Comparison of ENCODE assay signal across 8 cellular contexts in the genomic region with DNA sequence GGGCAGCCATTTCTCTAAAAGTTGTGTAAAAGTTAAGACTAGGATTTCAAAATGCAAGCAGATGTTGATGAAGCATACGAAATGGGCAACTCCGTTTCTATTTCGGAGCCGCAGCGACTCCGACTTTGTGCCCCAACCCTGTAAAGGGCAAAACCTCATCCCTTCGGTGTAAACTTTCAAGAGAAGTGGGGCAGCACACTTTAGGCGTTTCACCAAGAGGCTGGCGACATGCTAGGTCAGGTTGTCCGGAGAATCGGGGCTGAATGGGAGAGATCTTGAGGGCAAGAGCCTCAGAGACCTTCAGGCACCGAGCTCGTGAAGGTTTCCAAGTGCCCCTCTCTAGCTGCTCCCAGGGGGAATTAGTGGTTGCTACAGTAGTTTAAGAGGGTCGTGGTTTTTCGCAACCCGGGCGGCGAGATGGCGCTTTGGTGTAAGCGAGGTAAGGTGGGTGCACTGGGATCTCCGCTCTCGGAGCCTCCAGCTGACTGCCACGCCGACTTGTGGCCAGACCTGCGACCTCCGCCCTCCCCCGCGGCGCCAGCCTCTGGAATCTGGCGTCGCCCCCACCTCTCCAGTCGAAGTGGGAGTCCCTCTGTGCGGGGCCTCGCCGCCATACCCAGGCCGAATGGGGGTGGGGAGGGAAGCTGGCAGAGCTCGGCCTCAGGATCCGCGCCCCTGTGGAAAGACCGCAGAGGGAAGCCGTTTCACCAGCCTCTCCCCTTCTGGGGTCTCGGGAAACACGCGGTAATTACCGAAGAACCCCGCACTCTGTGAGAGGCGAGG. TPM values are rescaled to one million over a fixed set of nuclear protein-coding genes. Genes with fewer than 3 reads are reported as not detected.
DNase-seq lines count a peak whose midpoint lies in the region; ATAC-seq and TF ChIP-seq lines count a peak whose summit lies in the region.

No MANE protein-coding gene starts in this region.

- H3K9me3 ChIP-seq in BLaER1, result no peaks in the 10 kb centered on the region
- H3K9me3 ChIP-seq in heart right ventricle, result no peaks in the 10 kb centered on the region

- CTCF ChIA-PET in RWPE1 (lab: Yijun Ruan, JAX), result interaction anchor here (0.6 to 4.7 kb wide), 6 partner anchors 11 to 320 kb away, joined by 4 to 30 read pairs (median 8); a partner anchor contains a TSS

- no peaks in the 10 kb centered on the region for H3K36me3 ChIP-seq in BLaER1
- H3K36me3 ChIP-seq in heart right ventricle, result peaks cover 0 to 11% (median 0%) of the 10 kb centered on the region in 9 donors

- ATAC-seq in GM19395 (IDR thresholded peaks at IDR 0.05; ENCODE audit: unreplicated experiment) (peak; percentile 13), HG03565 (IDR thresholded peaks at IDR 0.05; ENCODE audit: unreplicated experiment) (peak; percentile 4), heart right ventricle (peak; percentile 63 to 82 (median 74))
- peak; percentile 12 for ATAC-seq in activated naive CD8-positive, alpha-beta T cell treated with anti-CD3 and anti-CD28 coated beads, Interleukin-2, amount 10 ng/mL, durations not matched to agents 7 days and 5 days (ENCODE audit: low read depth)

- peak overlapping the region; percentile 99 for H3K4me3 Mint-ChIP-seq in activated naive CD8-positive, alpha-beta T cell treated with anti-CD3 and anti-CD28 coated beads, Interleukin-2, amount 10 ng/mL, durations not matched to agents 7 days and 5 days
- peak overlapping the region; percentile 97 for H3K4me3 Mint-ChIP-seq in progenitor cell of endocrine pancreas (ENCODE audit: low read depth)

- H3K36me3 Mint-ChIP-seq in activated naive CD8-positive, alpha-beta T cell treated with anti-CD3 and anti-CD28 coated beads, Interleukin-2, amount 10 ng/mL, durations not matched to agents 7 days and 5 days, result peaks cover 17% of the 10 kb centered on the region
- peaks cover 6% of the 10 kb centered on the region for H3K36me3 Mint-ChIP-seq in progenitor cell of endocrine pancreas (ENCODE audit: insufficient read depth)

- peak overlapping the region; percentile 84 for H3K4me3 ChIP-seq in BLaER1
- peak overlapping the region; percentile 79 to 98 (median 94) for H3K4me3 ChIP-seq in heart right ventricle

- peak overlapping the region; percentile 99 for H3K27ac Mint-ChIP-seq in activated naive CD8-positive, alpha-beta T cell treated with anti-CD3 and anti-CD28 coated beads, Interleukin-2, amount 10 ng/mL, durations not matched to agents 7 days and 5 days
- H3K27ac Mint-ChIP-seq in progenitor cell of endocrine pancreas, result peak overlapping the region; percentile 99

- POLR2A ChIA-PET in RWPE1 (lab: Yijun Ruan, JAX; ENCODE audit: low non-redundant PET), result interaction anchor here (0.6 to 2.5 kb wide), 7 partner anchors 9 to 136 kb away, joined by 3 to 40 read pairs (median 8); a partner anchor contains a TSS
- POLR2A ChIA-PET in activated naive CD8-positive, alpha-beta T cell treated with anti-CD3 and anti-CD28 coated beads, Interleukin-2, amount 10 ng/mL, durations not matched to agents 7 days and 5 days (lab: Charles Lee), result interaction anchor here (0.6 to 7.3 kb wide), 24 partner anchors 9 to 234 kb away, joined by 3 to 290 read pairs (median 5); a partner anchor contains a TSS

- H3K27me3 Mint-ChIP-seq in activated naive CD8-positive, alpha-beta T cell treated with anti-CD3 and anti-CD28 coated beads, Interleukin-2, amount 10 ng/mL, durations not matched to agents 7 days and 5 days, result no peaks in the 10 kb centered on the region
- H3K27me3 Mint-ChIP-seq in progenitor cell of endocrine pancreas, result no peaks in the 10 kb centered on the region

- intact Hi-C loops in heart right ventricle (cut with DNase I), result loop anchor here in 4 of 10 donors (1.0 to 5.0 kb wide), 3 partner anchors 9 to 37 kb away; a partner anchor contains a TSS

- H3K4me2 ChIP-seq in BLaER1, result peak overlapping the region; percentile 85

- peak overlapping the region; percentile 99 for H3K9ac ChIP-seq in BLaER1

- TF ChIP-seq CTCF in RWPE1 (conservative IDR thresholded peaks at IDR 0.05; ENCODE audit: low read depth) (no peak), heart right ventricle (IDR thresholded peaks at IDR 0.05) (peak in 5 of 9 donors; percentile 18 to 58 (median 52)), progenitor cell of endocrine pancreas (IDR thresholded peaks at IDR 0.05; ENCODE audit: unreplicated experiment) (peak; percentile 53)

- no peaks in the 10 kb centered on the region for H4K20me1 ChIP-seq in BLaER1

- H3K27me3 ChIP-seq in BLaER1, result no peaks in the 10 kb centered on the region
- no peaks in the 10 kb centered on the region for H3K27me3 ChIP-seq in heart right ventricle

- H3K9me3 Mint-ChIP-seq in activated naive CD8-positive, alpha-beta T cell treated with anti-CD3 and anti-CD28 coated beads, Interleukin-2, amount 10 ng/mL, durations not matched to agents 7 days and 5 days, result no peaks in the 10 kb centered on the region
- no peaks in the 10 kb centered on the region for H3K9me3 Mint-ChIP-seq in progenitor cell of endocrine pancreas (ENCODE audit: low read depth)

- H3K4me1 ChIP-seq in BLaER1 (peaks cover 64% of the 10 kb centered on the region), heart right ventricle (peaks cover 10 to 55% (median 44%) of the 10 kb centered on the region in 9 donors)

- H3K27ac ChIP-seq in BLaER1, result peak overlapping the region; percentile 100
- peak overlapping the region; percentile 95 for H3K27ac ChIP-seq in RWPE1
- peak overlapping the region; percentile 99 to 100 (median 100) for H3K27ac ChIP-seq in heart right ventricle

- WGBS in heart right ventricle, 2 donors, result 0% methylated on average over 47 of the region's 47 CpGs

- H3K4me1 Mint-ChIP-seq in activated naive CD8-positive, alpha-beta T cell treated with anti-CD3 and anti-CD28 coated beads, Interleukin-2, amount 10 ng/mL, durations not matched to agents 7 days and 5 days, result peaks cover 38% of the 10 kb centered on the region
- peaks cover 29% of the 10 kb centered on the region for H3K4me1 Mint-ChIP-seq in progenitor cell of endocrine pancreas (ENCODE audit: low read depth)

- DNase-seq in RWPE1 (ENCODE audit: low spot score) (no peak), heart right ventricle (peak; percentile 75 to 78), progenitor cell of endocrine pancreas (ENCODE audit: low spot score, unreplicated experiment) (peak; percentile 78), KG1 (lab: John Stamatoyannopoulos, UW) (no peak)
- no peak for DNase-seq in activated naive CD8-positive, alpha-beta T cell treated with anti-CD3 and anti-CD28 coated beads, Interleukin-2, amount 10 ng/mL, durations not matched to agents 7 days and 5 days

RNA-seq across cellular contexts. Expression of a gene that starts 1.0 kb away (rescaled TPM):
- 1 to 10 TPM; 6.7 to 7.7 TPM for total RNA-seq in activated naive CD8-positive, alpha-beta T cell treated with anti-CD3 and anti-CD28 coated beads, Interleukin-2, amount 10 ng/mL, durations not matched to agents 7 days and 5 days
- total RNA-seq in heart right ventricle (10 to 100 TPM in 1 of 10 donors, 1 to 10 TPM in 9; 4.6 to 10.3 (median 6.3) TPM), progenitor cell of endocrine pancreas (9.3 and 11.9 TPM in 2 replicates)
- polyA plus RNA-seq in heart right ventricle, result 1 to 10 TPM; 3.0 to 6.4 TPM

RNA-seq across cellular contexts. Expression of a gene that starts 12.4 kb away (rescaled TPM):
- total RNA-seq in activated naive CD8-positive, alpha-beta T cell treated with anti-CD3 and anti-CD28 coated beads, Interleukin-2, amount 10 ng/mL, durations not matched to agents 7 days and 5 days, result 10 to 100 TPM; 33.6 to 33.7 TPM
- total RNA-seq in heart right ventricle (10 to 100 TPM; 17.0 to 37.4 (median 20.1) TPM), progenitor cell of endocrine pancreas (32.9 and 33.3 TPM in 2 replicates)
- polyA plus RNA-seq in heart right ventricle, result 10 to 100 TPM in 1 of 2 donors, 1 to 10 TPM in 1; 8.4 to 11.0 TPM

RNA-seq across cellular contexts. Expression of a gene that starts 25.2 kb away (rescaled TPM):
- total RNA-seq in activated naive CD8-positive, alpha-beta T cell treated with anti-CD3 and anti-CD28 coated beads, Interleukin-2, amount 10 ng/mL, durations not matched to agents 7 days and 5 days, result 10 to 100 TPM; 24.5 to 25.0 TPM
- 1 to 10 TPM; 6.1 to 9.7 (median 7.3) TPM for total RNA-seq in heart right ventricle
- 10 to 100 TPM in 1 of 2 donors, 1 to 10 TPM in 1; 4.2 to 16.7 TPM for polyA plus RNA-seq in heart right ventricle
- 14.1 and 15.7 TPM in 2 replicates for total RNA-seq in progenitor cell of endocrine pancreas

RNA-seq across cellular contexts. Expression of a gene that starts 28.4 kb away (rescaled TPM):
- total RNA-seq in activated naive CD8-positive, alpha-beta T cell treated with anti-CD3 and anti-CD28 coated beads, Interleukin-2, amount 10 ng/mL, durations not matched to agents 7 days and 5 days, result 1 to 10 TPM; 4.2 to 4.9 TPM
- total RNA-seq in heart right ventricle (100 to 1,000 TPM in 9 of 10 donors, 10 to 100 TPM in 1; 87.2 to 188 (median 115) TPM), progenitor cell of endocrine pancreas (23.4 and 26.7 TPM in 2 replicates)
- 10 to 100 TPM; 44.6 to 72.3 TPM for polyA plus RNA-seq in heart right ventricle

Comparison
In these comparisons a context has a peak if more than half of its experiments do, and no peak if none do; other contexts are left out.
1. ATAC-seq: peak in every context shown above with its lines; median percentile 74 in heart right ventricle; 13 in GM19395; 12 in activated naive CD8-positive, alpha-beta T cell treated with anti-CD3 and anti-CD28 coated beads, Interleukin-2, amount 10 ng/mL, durations not matched to agents 7 days and 5 days; 4 in HG03565.
2. DNase-seq: peak in heart right ventricle (2 of 2) and progenitor cell of endocrine pancreas (single experiment); none in RWPE1 (single experiment), activated naive CD8-positive, alpha-beta T cell treated with anti-CD3 and anti-CD28 coated beads, Interleukin-2, amount 10 ng/mL, durations not matched to agents 7 days and 5 days (single experiment) and KG1 (single experiment).
3. Peak in every context shown above with its lines, with median percentiles within 50 percentile points of each other: H3K27ac ChIP-seq.